Comparison of ENCODE assay signal across 23 cellular contexts in the genomic region with DNA sequence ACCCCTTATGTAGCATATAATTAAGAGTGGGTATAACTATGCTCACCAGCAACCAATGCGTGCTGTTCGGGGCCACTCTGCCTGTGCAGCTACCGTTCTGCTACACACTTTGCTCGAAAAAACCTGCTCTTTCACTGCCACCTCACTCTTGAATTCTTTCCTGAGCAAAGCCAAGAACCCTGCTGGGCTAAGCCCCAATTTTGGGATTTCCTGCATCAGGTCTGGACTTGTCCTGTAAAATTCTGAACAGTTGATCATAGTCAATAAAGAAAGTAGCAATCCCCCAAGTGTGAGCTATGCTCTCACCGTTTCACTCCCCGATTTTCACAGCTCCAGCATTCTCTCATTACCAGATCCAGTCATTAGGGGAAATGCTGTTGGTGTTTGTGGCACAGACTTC.
"Had no signal": no experiment of that assay in that cellular context is flagged by ENCODE, and none has a peak within 500 bp of the region (broad histone marks: within the 10 kb centered on the region; RNA-seq: fewer than 3 reads in every experiment).

No MANE protein-coding gene starts in this region.

- DNase-seq: activated B cell treated with CpG ODN at 0.5 μM for 24 hours; activated CD4-positive, alpha-beta T cell treated with anti-CD3 and anti-CD28 coated beads for 1 hour; activated CD4-positive, alpha-beta T cell treated with anti-CD3 and anti-CD28 coated beads, Interleukin-2, amount 10 ng/mL, durations not matched to agents 24 days and 14 days; activated CD4-positive, alpha-beta T cell treated with anti-CD3 and anti-CD28 coated beads, Interleukin-2, amount 50 U/mL, for 48 hours; activated CD8-positive, alpha-beta memory T cell treated with anti-CD3 and anti-CD28 coated beads, Interleukin-2, amount 10 ng/mL, durations not matched to agents 7 days and 5 days; activated effector memory CD4-positive, alpha-beta T cell treated with Interleukin-2 at 50 U/mL for 16 hours; activated naive CD4-positive, alpha-beta T cell; activated T-cell treated with anti-CD3 and anti-CD28 coated beads, Interleukin-2, amount 50 U/mL, for 24 hours; aorta; cerebellar nuclear complex; MM.1S; NCI-H1105 treated with DMSO at 0.1 percent for 48 hours; NCI-H1436 treated with DMSO at 0.1 percent for 48 hours; NCI-H187; NCI-H2081; NCI-H510A treated with DMSO at 0.1 percent for 48 hours; NCI-H69; NK-92 treated with Interleukin-12 subunit alpha and Interleukin-12 subunit beta, amount 100 ng/mL, for 24 hours; OCI-M1; Peyer's patch; SHP77 treated with DMSO at 0.1 percent for 48 hours; T-helper 9 cell had no signal

- H3K4me1 ChIP-seq: Peyer's patch had no signal

- H3K27me3 ChIP-seq: cardiac muscle cell, Peyer's patch had no signal

- H3K4me3 ChIP-seq: cardiac muscle cell, Peyer's patch had no signal

- H3K36me3 ChIP-seq: cardiac muscle cell, Peyer's patch had no signal

- H3K27ac ChIP-seq: cardiac muscle cell, Peyer's patch had no signal

- H3K9me3 ChIP-seq: Peyer's patch had no signal

- ATAC-seq: activated CD8-positive, alpha-beta memory T cell treated with anti-CD3 and anti-CD28 coated beads, Interleukin-2, amount 10 ng/mL, durations not matched to agents 7 days and 5 days had no signal
